In genomic region chr20:45293041-45294002, GRCh38 we compare ENCODE assay signal across 8 cellular contexts. TPM values are rescaled to one million over a fixed set of nuclear protein-coding genes. Genes with fewer than 3 reads are reported as not detected.
DNase-seq lines count a peak whose midpoint lies in the region; ATAC-seq and TF ChIP-seq lines count a peak whose summit lies in the region.

No MANE protein-coding gene starts in this region.

- peaks cover 0 to 11% (median 7%) of the 10 kb centered on the region in 4 donors for H3K4me1 ChIP-seq in Peyer's patch

- peak overlapping the region in 1 of 4 donors; percentile 46 for H3K27ac ChIP-seq in Peyer's patch

- H3K4me3 Mint-ChIP-seq in nephron progenitor cell, result peak overlapping the region; percentile 80

- no peaks in the 10 kb centered on the region for H3K36me3 ChIP-seq in Peyer's patch

- H3K4me1 Mint-ChIP-seq in nephron progenitor cell, result peaks cover 21% of the 10 kb centered on the region

- peak; percentile 4 for DNase-seq in GM04503 (ENCODE audit: low read depth)
- peak in 71 of 76 experiments; percentile 12 to 85 (median 69) for DNase-seq in HUDEP-2 (lab: John Stamatoyannopoulos, UW; ENCODE audit: unreplicated experiment in 76 of 76)
- DNase-seq in Peyer's patch, result peak; percentile 72 to 92 (median 87)
- peak; percentile 77 for DNase-seq in activated T-helper 9 cell treated with anti-CD3 and anti-CD28 coated beads, Interleukin-2, amount 50 U/mL, for 16 hours (ENCODE audit: low read depth)
- DNase-seq in fibroblast of the conjunctiva (ENCODE audit: low read depth), result peak; percentile 34
- peak; percentile 95 for DNase-seq in nephron progenitor cell
- DNase-seq in stimulated activated naive CD8-positive, alpha-beta T cell treated with anti-CD3 and anti-CD28 coated beads, Interleukin-15, Interleukin-2, amounts not matched to agents 100 U/mL and 50 U/mL, for 24 hours, result peak; percentile 91

- H3K27ac Mint-ChIP-seq in nephron progenitor cell, result no peak overlapping the region

- no peaks in the 10 kb centered on the region for H3K36me3 Mint-ChIP-seq in nephron progenitor cell (ENCODE audit: low read depth)

- H3K9me3 Mint-ChIP-seq in nephron progenitor cell, result peaks cover 24% of the 10 kb centered on the region

- TF ChIP-seq POLR2A in Peyer's patch (IDR thresholded peaks at IDR 0.05), result no peak

- no peaks in the 10 kb centered on the region for H3K9me3 ChIP-seq in Peyer's patch

- ATAC-seq in stimulated activated naive CD8-positive, alpha-beta T cell treated with anti-CD3 and anti-CD28 coated beads, Interleukin-15, Interleukin-2, amounts not matched to agents 100 U/mL and 50 U/mL, for 24 hours, result peak; percentile 83
- no peak for ATAC-seq in HG02885 (IDR thresholded peaks at IDR 0.05; ENCODE audit: poor library complexity, unreplicated experiment)

- peak overlapping the region; percentile 46 to 75 (median 52) for H3K4me3 ChIP-seq in Peyer's patch

- TF ChIP-seq CTCF in Peyer's patch (IDR thresholded peaks at IDR 0.05), result peak; percentile 62 to 97 (median 84)
- TF ChIP-seq CTCF in nephron progenitor cell (IDR thresholded peaks at IDR 0.05), result peak; percentile 89

- no peaks in the 10 kb centered on the region for H3K27me3 ChIP-seq in Peyer's patch

- H3K27me3 Mint-ChIP-seq in nephron progenitor cell (ENCODE audit: low read depth, poor library complexity), result peaks cover 51% of the 10 kb centered on the region

RNA-seq across cellular contexts. Expression of gene RBPJL, which starts 13.3 kb away (rescaled TPM):
- total RNA-seq in Peyer's patch, result not detected

RNA-seq across cellular contexts. Expression of gene MATN4, which starts 14.8 kb away (rescaled TPM):
- total RNA-seq in Peyer's patch, result not detected

RNA-seq across cellular contexts. Expression of gene SLPI, which starts 39.0 kb away (rescaled TPM):
- total RNA-seq in Peyer's patch, result 10 to 100 TPM in 3 of 4 donors, 1 to 10 TPM in 1; 8.3 to 28.0 (median 17.8) TPM

RNA-seq across cellular contexts. Expression of gene SDC4, which starts 54.9 kb away (rescaled TPM):
- total RNA-seq in Peyer's patch, result 10 to 100 TPM; 21.5 to 49.7 (median 32.5) TPM

Comparison
In these comparisons a context has a peak if more than half of its experiments do, and no peak if none do; other contexts are left out.
1. DNase-seq: peak in every context shown above with its lines; median percentile 95 in nephron progenitor cell; 91 in stimulated activated naive CD8-positive, alpha-beta T cell treated with anti-CD3 and anti-CD28 coated beads, Interleukin-15, Interleukin-2, amounts not matched to agents 100 U/mL and 50 U/mL, for 24 hours; 87 in Peyer's patch; 77 in activated T-helper 9 cell treated with anti-CD3 and anti-CD28 coated beads, Interleukin-2, amount 50 U/mL, for 16 hours; 69 in HUDEP-2; 34 in fibroblast of the conjunctiva; 4 in GM04503.